Comparison of ENCODE assay signal across 1 cellular context in the genomic region with DNA sequence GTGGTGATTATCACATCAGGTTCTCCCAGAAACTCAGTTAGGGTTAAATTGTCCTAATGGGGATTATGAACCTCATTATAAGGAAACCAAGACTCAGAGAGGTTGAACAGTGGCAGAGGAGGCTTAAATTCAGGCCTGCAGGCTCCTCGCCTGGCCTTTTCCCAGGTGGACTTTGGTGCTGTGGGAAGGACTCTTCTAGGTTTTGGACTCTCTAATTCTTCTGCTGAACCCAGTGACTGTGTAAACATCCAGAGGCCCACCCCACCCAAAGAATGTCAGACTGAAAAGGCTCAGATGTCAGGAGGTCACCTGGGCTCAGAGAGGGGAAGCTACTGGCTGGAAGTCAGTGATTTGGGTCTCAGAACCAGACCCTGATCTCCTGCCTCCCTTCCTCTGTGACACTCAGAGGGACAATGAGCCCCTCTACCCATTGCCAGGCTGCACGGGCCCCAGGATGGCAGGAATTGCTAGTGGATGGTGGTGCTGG.
TF ChIP-seq lines count a peak whose summit lies in the region.

No MANE protein-coding gene starts in this region.

TF ChIP-seq in HepG2, 621 proteins besides CTCF, POLR2A, EP300 and RAD21 (continued from another document and continues in another):
- TF ChIP-seq ESRRA (CRISPR knock-in tag; IDR thresholded peaks at IDR 0.05; ENCODE audit: low read depth) (no peak; the same call in 1 of the 2 replicates), ZFP62 (CRISPR knock-in tag; IDR thresholded peaks at IDR 0.05) (no peak), TOPORS (CRISPR knock-in tag; IDR thresholded peaks at IDR 0.05) (no peak), RXRB (CRISPR knock-in tag; IDR thresholded peaks at IDR 0.05; ENCODE audit: borderline replicate concordance) (peak; percentile 87), HES4 (CRISPR knock-in tag; IDR thresholded peaks at IDR 0.05; ENCODE audit: borderline replicate concordance) (no peak), ELF4 (CRISPR knock-in tag; IDR thresholded peaks at IDR 0.05; ENCODE audit: borderline replicate concordance) (no peak), ZFP82 (CRISPR knock-in tag; IDR thresholded peaks at IDR 0.05; ENCODE audit: borderline replicate concordance) (no peak), HHEX (CRISPR knock-in tag; IDR thresholded peaks at IDR 0.05) (no peak), ZSCAN29 (CRISPR knock-in tag; conservative IDR thresholded peaks at IDR 0.05) (no peak), POLR2AphosphoS2 (IDR thresholded peaks at IDR 0.05; ENCODE audit: low read depth, low read length) (no peak), TOE1 (CRISPR knock-in tag; IDR thresholded peaks at IDR 0.05) (no peak), THRA (CRISPR knock-in tag; IDR thresholded peaks at IDR 0.05; ENCODE audit: borderline replicate concordance) (peak; percentile 60; the same call in 1 of the 2 replicates), KLF15 (CRISPR knock-in tag; IDR thresholded peaks at IDR 0.05; ENCODE audit: borderline replicate concordance) (no peak), SMC3 (IDR thresholded peaks at IDR 0.05; ENCODE audit: low read length) (no peak), MBNL3 (CRISPR knock-in tag; conservative IDR thresholded peaks at IDR 0.05) (no peak), ELF3 (CRISPR knock-in tag; IDR thresholded peaks at IDR 0.05) (peak; percentile 71), ASH2L (IDR thresholded peaks at IDR 0.05; ENCODE audit: insufficient read length, low read depth, low read length) (no peak), REL (CRISPR knock-in tag; conservative IDR thresholded peaks at IDR 0.05) (no peak), FOXJ3 (CRISPR knock-in tag; IDR thresholded peaks at IDR 0.05; ENCODE audit: borderline replicate concordance) (no peak), ZNF496 (CRISPR knock-in tag; IDR thresholded peaks at IDR 0.05; ENCODE audit: insufficient replicate concordance) (no peak), POGZ (CRISPR knock-in tag; IDR thresholded peaks at IDR 0.05) (no peak; the same call in 1 of the 2 replicates), ZNF839 (CRISPR knock-in tag; IDR thresholded peaks at IDR 0.05; ENCODE audit: borderline replicate concordance) (no peak), ZNF280B (CRISPR knock-in tag; IDR thresholded peaks at IDR 0.05; ENCODE audit: borderline replicate concordance) (no peak), MIER3 (CRISPR knock-in tag; IDR thresholded peaks at IDR 0.05; ENCODE audit: borderline replicate concordance) (peak; percentile 48; the same call in 1 of the 2 replicates), ZNF660 (CRISPR knock-in tag; IDR thresholded peaks at IDR 0.05; ENCODE audit: borderline replicate concordance, low read depth) (no peak), KAT7 (CRISPR knock-in tag; IDR thresholded peaks at IDR 0.05; ENCODE audit: borderline replicate concordance) (no peak), SRSF1 (optimal IDR thresholded peaks at IDR 0.05; ENCODE audit: low read depth, low read length) (no peak), ETS1 (CRISPR knock-in tag; IDR thresholded peaks at IDR 0.05) (no peak), ZNF44 (CRISPR knock-in tag; IDR thresholded peaks at IDR 0.05) (no peak), RBM22 (optimal IDR thresholded peaks at IDR 0.05; ENCODE audit: low read length) (peak; percentile 75), HDAC1 (CRISPR knock-in tag; IDR thresholded peaks at IDR 0.05) (peak; percentile 63; the same call in 1 of the 2 replicates), ZNF230 (CRISPR knock-in tag; IDR thresholded peaks at IDR 0.05) (no peak), RARA (CRISPR knock-in tag; IDR thresholded peaks at IDR 0.05) (peak; percentile 85), SIX4 (CRISPR knock-in tag; IDR thresholded peaks at IDR 0.05) (peak; percentile 91), ZNF547 (CRISPR knock-in tag; IDR thresholded peaks at IDR 0.05) (0 out of 2 replicates have a peak, but pooled peaks have one; percentile 39), ZNF329 (CRISPR knock-in tag; IDR thresholded peaks at IDR 0.05; ENCODE audit: low read depth) (no peak), CHD4 (IDR thresholded peaks at IDR 0.05; ENCODE audit: borderline replicate concordance, low read length) (no peak; the same call in 1 of the 2 replicates), FOXK2 (IDR thresholded peaks at IDR 0.05) (no peak), ZNF232 (CRISPR knock-in tag; IDR thresholded peaks at IDR 0.05; ENCODE audit: borderline replicate concordance) (no peak; the same call in 1 of the 2 replicates), MYC (CRISPR knock-in tag; IDR thresholded peaks at IDR 0.05; ENCODE audit: borderline replicate concordance) (peak; percentile 52; the same call in 1 of the 2 replicates), ZKSCAN8 (CRISPR knock-in tag; IDR thresholded peaks at IDR 0.05; ENCODE audit: borderline replicate concordance) (no peak), SRSF9 (IDR thresholded peaks at IDR 0.05; ENCODE audit: borderline replicate concordance, insufficient read depth, low read depth, low read length, poor library complexity, severe bottlenecking) (no peak), ZSCAN31 (CRISPR knock-in tag; IDR thresholded peaks at IDR 0.05; ENCODE audit: low read depth) (no peak)
- TF ChIP-seq, protein P1, sequence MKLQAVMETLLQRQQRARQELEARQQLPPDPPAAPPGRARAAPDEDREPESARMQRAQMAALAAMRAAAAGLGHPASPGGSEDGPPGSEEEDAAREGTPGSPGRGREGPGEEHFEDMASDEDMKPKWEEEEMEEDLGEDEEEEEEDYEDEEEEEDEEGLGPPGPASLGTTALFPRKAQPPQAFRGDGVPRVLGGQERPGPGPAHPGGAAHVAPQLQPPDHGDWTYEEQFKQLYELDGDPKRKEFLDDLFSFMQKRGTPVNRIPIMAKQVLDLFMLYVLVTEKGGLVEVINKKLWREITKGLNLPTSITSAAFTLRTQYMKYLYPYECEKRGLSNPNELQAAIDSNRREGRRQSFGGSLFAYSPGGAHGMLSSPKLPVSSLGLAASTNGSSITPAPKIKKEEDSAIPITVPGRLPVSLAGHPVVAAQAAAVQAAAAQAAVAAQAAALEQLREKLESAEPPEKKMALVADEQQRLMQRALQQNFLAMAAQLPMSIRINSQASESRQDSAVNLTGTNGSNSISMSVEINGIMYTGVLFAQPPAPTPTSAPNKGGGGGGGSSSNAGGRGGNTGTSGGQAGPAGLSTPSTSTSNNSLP (IDR thresholded peaks at IDR 0.05; ENCODE audit: low read depth, low read length) = no peak
- TF ChIP-seq, protein P2, sequence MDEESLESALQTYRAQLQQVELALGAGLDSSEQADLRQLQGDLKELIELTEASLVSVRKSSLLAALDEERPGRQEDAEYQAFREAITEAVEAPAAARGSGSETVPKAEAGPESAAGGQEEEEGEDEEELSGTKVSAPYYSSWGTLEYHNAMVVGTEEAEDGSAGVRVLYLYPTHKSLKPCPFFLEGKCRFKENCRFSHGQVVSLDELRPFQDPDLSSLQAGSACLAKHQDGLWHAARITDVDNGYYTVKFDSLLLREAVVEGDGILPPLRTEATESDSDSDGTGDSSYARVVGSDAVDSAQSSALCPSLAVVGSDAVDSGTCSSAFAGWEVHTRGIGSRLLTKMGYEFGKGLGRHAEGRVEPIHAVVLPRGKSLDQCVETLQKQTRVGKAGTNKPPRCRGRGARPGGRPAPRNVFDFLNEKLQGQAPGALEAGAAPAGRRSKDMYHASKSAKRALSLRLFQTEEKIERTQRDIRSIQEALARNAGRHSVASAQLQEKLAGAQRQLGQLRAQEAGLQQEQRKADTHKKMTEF (CRISPR knock-in tag; IDR thresholded peaks at IDR 0.05) = peak; percentile 37; the same call in 1 of the 2 replicates
- TF ChIP-seq, protein P3, sequence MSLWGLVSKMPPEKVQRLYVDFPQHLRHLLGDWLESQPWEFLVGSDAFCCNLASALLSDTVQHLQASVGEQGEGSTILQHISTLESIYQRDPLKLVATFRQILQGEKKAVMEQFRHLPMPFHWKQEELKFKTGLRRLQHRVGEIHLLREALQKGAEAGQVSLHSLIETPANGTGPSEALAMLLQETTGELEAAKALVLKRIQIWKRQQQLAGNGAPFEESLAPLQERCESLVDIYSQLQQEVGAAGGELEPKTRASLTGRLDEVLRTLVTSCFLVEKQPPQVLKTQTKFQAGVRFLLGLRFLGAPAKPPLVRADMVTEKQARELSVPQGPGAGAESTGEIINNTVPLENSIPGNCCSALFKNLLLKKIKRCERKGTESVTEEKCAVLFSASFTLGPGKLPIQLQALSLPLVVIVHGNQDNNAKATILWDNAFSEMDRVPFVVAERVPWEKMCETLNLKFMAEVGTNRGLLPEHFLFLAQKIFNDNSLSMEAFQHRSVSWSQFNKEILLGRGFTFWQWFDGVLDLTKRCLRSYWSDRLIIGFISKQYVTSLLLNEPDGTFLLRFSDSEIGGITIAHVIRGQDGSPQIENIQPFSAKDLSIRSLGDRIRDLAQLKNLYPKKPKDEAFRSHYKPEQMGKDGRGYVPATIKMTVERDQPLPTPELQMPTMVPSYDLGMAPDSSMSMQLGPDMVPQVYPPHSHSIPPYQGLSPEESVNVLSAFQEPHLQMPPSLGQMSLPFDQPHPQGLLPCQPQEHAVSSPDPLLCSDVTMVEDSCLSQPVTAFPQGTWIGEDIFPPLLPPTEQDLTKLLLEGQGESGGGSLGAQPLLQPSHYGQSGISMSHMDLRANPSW (CRISPR knock-in tag; IDR thresholded peaks at IDR 0.05; ENCODE audit: borderline replicate concordance) = no peak
- TF ChIP-seq, protein P4, sequence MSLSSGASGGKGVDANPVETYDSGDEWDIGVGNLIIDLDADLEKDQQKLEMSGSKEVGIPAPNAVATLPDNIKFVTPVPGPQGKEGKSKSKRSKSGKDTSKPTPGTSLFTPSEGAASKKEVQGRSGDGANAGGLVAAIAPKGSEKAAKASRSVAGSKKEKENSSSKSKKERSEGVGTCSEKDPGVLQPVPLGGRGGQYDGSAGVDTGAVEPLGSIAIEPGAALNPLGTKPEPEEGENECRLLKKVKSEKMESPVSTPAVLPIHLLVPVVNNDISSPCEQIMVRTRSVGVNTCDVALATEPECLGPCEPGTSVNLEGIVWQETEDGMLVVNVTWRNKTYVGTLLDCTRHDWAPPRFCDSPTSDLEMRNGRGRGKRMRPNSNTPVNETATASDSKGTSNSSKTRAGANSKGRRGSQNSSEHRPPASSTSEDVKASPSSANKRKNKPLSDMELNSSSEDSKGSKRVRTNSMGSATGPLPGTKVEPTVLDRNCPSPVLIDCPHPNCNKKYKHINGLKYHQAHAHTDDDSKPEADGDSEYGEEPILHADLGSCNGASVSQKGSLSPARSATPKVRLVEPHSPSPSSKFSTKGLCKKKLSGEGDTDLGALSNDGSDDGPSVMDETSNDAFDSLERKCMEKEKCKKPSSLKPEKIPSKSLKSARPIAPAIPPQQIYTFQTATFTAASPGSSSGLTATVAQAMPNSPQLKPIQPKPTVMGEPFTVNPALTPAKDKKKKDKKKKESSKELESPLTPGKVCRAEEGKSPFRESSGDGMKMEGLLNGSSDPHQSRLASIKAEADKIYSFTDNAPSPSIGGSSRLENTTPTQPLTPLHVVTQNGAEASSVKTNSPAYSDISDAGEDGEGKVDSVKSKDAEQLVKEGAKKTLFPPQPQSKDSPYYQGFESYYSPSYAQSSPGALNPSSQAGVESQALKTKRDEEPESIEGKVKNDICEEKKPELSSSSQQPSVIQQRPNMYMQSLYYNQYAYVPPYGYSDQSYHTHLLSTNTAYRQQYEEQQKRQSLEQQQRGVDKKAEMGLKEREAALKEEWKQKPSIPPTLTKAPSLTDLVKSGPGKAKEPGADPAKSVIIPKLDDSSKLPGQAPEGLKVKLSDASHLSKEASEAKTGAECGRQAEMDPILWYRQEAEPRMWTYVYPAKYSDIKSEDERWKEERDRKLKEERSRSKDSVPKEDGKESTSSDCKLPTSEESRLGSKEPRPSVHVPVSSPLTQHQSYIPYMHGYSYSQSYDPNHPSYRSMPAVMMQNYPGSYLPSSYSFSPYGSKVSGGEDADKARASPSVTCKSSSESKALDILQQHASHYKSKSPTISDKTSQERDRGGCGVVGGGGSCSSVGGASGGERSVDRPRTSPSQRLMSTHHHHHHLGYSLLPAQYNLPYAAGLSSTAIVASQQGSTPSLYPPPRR (CRISPR knock-in tag; IDR thresholded peaks at IDR 0.05; ENCODE audit: borderline replicate concordance) = peak; percentile 58; the same call in 1 of the 2 replicates
